In genomic region chr2:80058562-80058961, GRCh38 we compare ENCODE assay signal across 18 cellular contexts.
DNase-seq lines count a peak whose midpoint lies in the region; ATAC-seq and TF ChIP-seq lines count a peak whose summit lies in the region.
"Had no signal": no experiment of that assay in that cellular context is flagged by ENCODE, and none has a peak within 500 bp of the region (broad histone marks: within the 10 kb centered on the region; RNA-seq: fewer than 3 reads in every experiment).

No MANE protein-coding gene starts in this region.

- H3K36me3 Mint-ChIP-seq in H9 (ENCODE audit: insufficient read depth in 1 of 3, low read depth in 3 of 3) = no peaks in the 10 kb centered on the region
- H3K36me3 Mint-ChIP-seq in activated CD4-positive, alpha-beta T cell treated with anti-CD3 and anti-CD28 coated beads, Interleukin-2, amount 10 ng/mL, durations not matched to agents 24 days and 14 days (ENCODE audit: low read depth) = no peaks in the 10 kb centered on the region
- H3K36me3 Mint-ChIP-seq: CD4-positive, alpha-beta memory T cell had no signal

- TF ChIP-seq CTCF in H9 (conservative IDR thresholded peaks at IDR 0.05) = no peak
- no peak for TF ChIP-seq CTCF in choroid plexus epithelial cell (conservative IDR thresholded peaks at IDR 0.05; ENCODE audit: low read depth, low read length)
- no peak for TF ChIP-seq CTCF in GM13977 (IDR thresholded peaks at IDR 0.05; ENCODE audit: extremely low read depth, insufficient read depth, missing control alignments)

- H4K8ac ChIP-seq in H9 (replicated peaks; ENCODE audit: insufficient read length, low read depth, low read length) (no peak overlapping the region), mesendoderm (ENCODE audit: low read depth, low read length) (no peak overlapping the region)

- no peak overlapping the region for H3K14ac ChIP-seq in H9 (ENCODE audit: insufficient read depth, low read length)

- H3K36me3 ChIP-seq in NT2/D1 (ENCODE audit: insufficient read depth, insufficient read length, low read length) = no peaks in the 10 kb centered on the region
- H3K36me3 ChIP-seq in mesendoderm (ENCODE audit: control insufficient read depth, insufficient read depth, low read length) = no peaks in the 10 kb centered on the region
- H3K36me3 ChIP-seq: BLaER1 treated with 17β-estradiol and CSF1 and Interleukin-3, amounts not matched to agents 10 nM and 100 nM had no signal

- H3K4me1 ChIP-seq in H9 (ENCODE audit: insufficient read depth, low read length) (peaks cover 14% of the 10 kb centered on the region; the same call in 1 of the 2 replicates), NT2/D1 (ENCODE audit: insufficient read depth, insufficient read length) (no peaks in the 10 kb centered on the region), mesendoderm (ENCODE audit: control insufficient read depth, low read depth, low read length) (peaks cover 2% of the 10 kb centered on the region)

- H3K79me1 ChIP-seq in H9 (ENCODE audit: insufficient read depth, low read depth, low read length, poor library complexity, severe bottlenecking) (no peaks in the 10 kb centered on the region), mesendoderm (ENCODE audit: low read length) (no peaks in the 10 kb centered on the region)

- intact Hi-C loops in activated CD4-positive, alpha-beta T cell treated with anti-CD3 and anti-CD28 coated beads, Interleukin-2, amount 10 ng/mL, durations not matched to agents 24 days and 14 days (cut with micrococcal nuclease) = no loop called here

- no peaks in the 10 kb centered on the region for H3K9me3 Mint-ChIP-seq in H9
- no peaks in the 10 kb centered on the region for H3K9me3 Mint-ChIP-seq in activated CD4-positive, alpha-beta T cell treated with anti-CD3 and anti-CD28 coated beads, Interleukin-2, amount 10 ng/mL, durations not matched to agents 24 days and 14 days

- no peak for ATAC-seq in HG02642 (IDR thresholded peaks at IDR 0.05; ENCODE audit: poor library complexity, unreplicated experiment)
- ATAC-seq: Panc1 had no signal

- H3K9me3 ChIP-seq in H9 (ENCODE audit: control insufficient read depth, low read depth, low read length) (no peaks in the 10 kb centered on the region), NT2/D1 (ENCODE audit: insufficient read depth, low read length) (no peaks in the 10 kb centered on the region)
- H3K9me3 ChIP-seq: BLaER1 treated with 17β-estradiol and CSF1 and Interleukin-3, amounts not matched to agents 10 nM and 100 nM had no signal

- no peak overlapping the region for H4K91ac ChIP-seq in H9 (ENCODE audit: insufficient read length, low read depth, low read length)

- no peak overlapping the region for H3K4me3 ChIP-seq in NT2/D1 (ENCODE audit: insufficient read length, low read depth)
- H3K4me3 ChIP-seq in choroid plexus epithelial cell (ENCODE audit: low read depth, low read length) = no peak overlapping the region
- no peak overlapping the region for H3K4me3 ChIP-seq in mesendoderm (ENCODE audit: low read length)
- H3K4me3 ChIP-seq: BLaER1 treated with 17β-estradiol and CSF1 and Interleukin-3, amounts not matched to agents 10 nM and 100 nM; GM23248 had no signal

- no peak overlapping the region for H2BK20ac ChIP-seq in H9 (ENCODE audit: low read depth, low read length, poor library complexity, severe bottlenecking)

- no peak overlapping the region for H3K18ac ChIP-seq in H9 (ENCODE audit: insufficient read length, low read depth, low read length)
- H3K18ac ChIP-seq in mesendoderm (ENCODE audit: low read length) = no peak overlapping the region

- no peak overlapping the region for H3T11ph ChIP-seq in H9 (ENCODE audit: low read length)

- H3K79me2 ChIP-seq in H9 (ENCODE audit: insufficient read depth, low read length) (no peaks in the 10 kb centered on the region), mesendoderm (ENCODE audit: control insufficient read depth, insufficient read depth, low read length) (no peaks in the 10 kb centered on the region)

- no peak overlapping the region for H2BK12ac ChIP-seq in H9 (ENCODE audit: insufficient read length, low read depth, low read length)

- H2BK5ac ChIP-seq in H9 (ENCODE audit: insufficient read length, low read length) = no peak overlapping the region
- H2BK5ac ChIP-seq in mesendoderm (ENCODE audit: low read length) = no peak overlapping the region

- peaks cover 33% of the 10 kb centered on the region in 2 experiments for H3K4me1 Mint-ChIP-seq in H9
- no peaks in the 10 kb centered on the region for H3K4me1 Mint-ChIP-seq in activated CD4-positive, alpha-beta T cell treated with anti-CD3 and anti-CD28 coated beads, Interleukin-2, amount 10 ng/mL, durations not matched to agents 24 days and 14 days
- H3K4me1 Mint-ChIP-seq: CD4-positive, alpha-beta memory T cell had no signal

- H3K4me3 Mint-ChIP-seq in H9 = no peak overlapping the region
- H3K4me3 Mint-ChIP-seq in activated CD4-positive, alpha-beta T cell treated with anti-CD3 and anti-CD28 coated beads, Interleukin-2, amount 10 ng/mL, durations not matched to agents 24 days and 14 days = no peak overlapping the region
- H3K4me3 Mint-ChIP-seq: CD4-positive, alpha-beta memory T cell had no signal

- H2BK15ac ChIP-seq in H9 (ENCODE audit: low read depth, low read length) (no peak overlapping the region), mesendoderm (replicated peaks; ENCODE audit: low read depth) (no peak overlapping the region)

- DNase-seq in H9 = peak; percentile 31
- DNase-seq in NT2/D1 (ENCODE audit: low read depth, low spot score) = peak; percentile 35
- peak; percentile 1 for DNase-seq in choroid plexus epithelial cell (ENCODE audit: low read depth)
- DNase-seq in mesendoderm = peak; percentile 44
- no peak for DNase-seq in activated CD4-positive, alpha-beta T cell treated with anti-CD3 and anti-CD28 coated beads, Interleukin-2, amount 10 ng/mL, durations not matched to agents 24 days and 14 days
- no peak for DNase-seq in GM13977 (ENCODE audit: low spot score)
- DNase-seq: CD4-positive, alpha-beta memory T cell; DND-41; GM23248; IMR-90; MV-4-11; NCI-H1417; NCI-H1694 treated with DMSO at 0.1 percent for 48 hours; NCI-H748 treated with DMSO at 0.1 percent for 48 hours had no signal

- H2AK5ac ChIP-seq in H9 (ENCODE audit: insufficient read length, low read length) (no peak overlapping the region), mesendoderm (ENCODE audit: low read length) (no peak overlapping the region)

- in situ Hi-C loops in GM13977 (cut with MboI; ENCODE audit: low pct_unique_long_range_greater_than_20kb, low sequenced_read_pairs, unreplicated experiment) = no loop called here

- H3K4ac ChIP-seq in H9 (ENCODE audit: low read depth, low read length) = no peak overlapping the region
- no peak overlapping the region for H3K4ac ChIP-seq in mesendoderm (ENCODE audit: low read depth, low read length)

- H3K27me3 Mint-ChIP-seq in H9 (ENCODE audit: low read depth) = no peaks in the 10 kb centered on the region; the same call in 1 of the 2 replicates
- no peaks in the 10 kb centered on the region for H3K27me3 Mint-ChIP-seq in activated CD4-positive, alpha-beta T cell treated with anti-CD3 and anti-CD28 coated beads, Interleukin-2, amount 10 ng/mL, durations not matched to agents 24 days and 14 days
- H3K27me3 Mint-ChIP-seq: CD4-positive, alpha-beta memory T cell had no signal

- no peak overlapping the region for H3K23ac ChIP-seq in H9 (ENCODE audit: insufficient read length, low read depth, low read length)
- H3K23ac ChIP-seq in mesendoderm (ENCODE audit: low read length) = no peak overlapping the region

- peak overlapping the region in 1 of 3 experiments; percentile 12; a peak in 1 of 7 replicates for H3K27ac Mint-ChIP-seq in H9
- H3K27ac Mint-ChIP-seq in activated CD4-positive, alpha-beta T cell treated with anti-CD3 and anti-CD28 coated beads, Interleukin-2, amount 10 ng/mL, durations not matched to agents 24 days and 14 days = no peak overlapping the region
- H3K27ac Mint-ChIP-seq: CD4-positive, alpha-beta memory T cell had no signal

- H3K9ac ChIP-seq in H9 (ENCODE audit: extremely low read depth, insufficient read length, low read length) (no peak overlapping the region), NT2/D1 (ENCODE audit: insufficient read length, low read depth) (no peak overlapping the region), mesendoderm (ENCODE audit: low read length) (no peak overlapping the region)
- H3K9ac ChIP-seq: BLaER1 treated with 17β-estradiol and CSF1 and Interleukin-3, amounts not matched to agents 10 nM and 100 nM; GM23248; KMS-11 had no signal

- no peak overlapping the region for H3K56ac ChIP-seq in H9 (ENCODE audit: insufficient read length, low read depth, low read length)
- no peak overlapping the region for H3K56ac ChIP-seq in mesendoderm (ENCODE audit: low read length)

- H2BK120ac ChIP-seq in H9 (ENCODE audit: low read depth, low read length, poor library complexity, severe bottlenecking) (no peak overlapping the region), mesendoderm (ENCODE audit: low read depth, low read length) (no peak overlapping the region)

- no CpG with 5 or more reads among the region's 4 CpGs for WGBS in H9 (ENCODE audit: extremely low coverage, insufficient read length, low lambda C conversion rate)
- WGBS in mesendoderm (ENCODE audit: extremely low coverage, insufficient coverage, low lambda C conversion rate) = no CpG with 5 or more reads among the region's 4 CpGs

- no peak overlapping the region for H2AFZ ChIP-seq in H9 (ENCODE audit: low read length)
- H2AFZ ChIP-seq: GM23248 had no signal

- H3K27ac ChIP-seq in H9 (ENCODE audit: insufficient read length, low read depth, low read length) (no peak overlapping the region), mesendoderm (ENCODE audit: low read depth, low read length) (no peak overlapping the region)
- H3K27ac ChIP-seq: BLaER1 treated with 17β-estradiol and CSF1 and Interleukin-3, amounts not matched to agents 10 nM and 100 nM; GM23248; KMS-11 had no signal

- H4K5ac ChIP-seq in H9 (ENCODE audit: insufficient read length, low read depth, low read length) (no peak overlapping the region), mesendoderm (ENCODE audit: low read length) (no peak overlapping the region)

- H3K4me2 ChIP-seq in H9 (ENCODE audit: insufficient read depth, insufficient read length, low read length) = peak overlapping the region; percentile 1
- no peak overlapping the region for H3K4me2 ChIP-seq in mesendoderm (ENCODE audit: low read length)
- H3K4me2 ChIP-seq: BLaER1 treated with 17β-estradiol and CSF1 and Interleukin-3, amounts not matched to agents 10 nM and 100 nM; KMS-11 had no signal

- no peaks in the 10 kb centered on the region for H4K20me1 ChIP-seq in H9 (ENCODE audit: control insufficient read depth, insufficient read depth, insufficient read length)
- H4K20me1 ChIP-seq: BLaER1 treated with 17β-estradiol and CSF1 and Interleukin-3, amounts not matched to agents 10 nM and 100 nM had no signal

- no peaks in the 10 kb centered on the region for H3K23me2 ChIP-seq in H9 (ENCODE audit: insufficient read length, low read depth, low read length, poor library complexity, severe bottlenecking)

- H3K27me3 ChIP-seq in H9 (ENCODE audit: insufficient read depth, low read length) (no peaks in the 10 kb centered on the region), NT2/D1 (ENCODE audit: insufficient read depth, insufficient read length) (peaks cover 2% of the 10 kb centered on the region), mesendoderm (ENCODE audit: insufficient read depth, low read length, poor library complexity) (no peaks in the 10 kb centered on the region)
- H3K27me3 ChIP-seq: BLaER1 treated with 17β-estradiol and CSF1 and Interleukin-3, amounts not matched to agents 10 nM and 100 nM had no signal

Comparison
In these comparisons a context has a peak if more than half of its experiments do, and no peak if none do; other contexts are left out.
1. DNase-seq: peak in H9 (single experiment), NT2/D1 (single experiment), choroid plexus epithelial cell (single experiment) and mesendoderm (single experiment); none in activated CD4-positive, alpha-beta T cell treated with anti-CD3 and anti-CD28 coated beads, Interleukin-2, amount 10 ng/mL, durations not matched to agents 24 days and 14 days (single experiment) and GM13977 (single experiment).